Comparison of ENCODE assay signal across 1 cellular context in genomic region chr3:53160660-53161344, GRCh38.
TF ChIP-seq lines count a peak whose summit lies in the region.

PRKCD (plus strand) TSS chr3:53161209; CDS start chr3:53178423, 17,214 bp downstream.

TF ChIP-seq in HCT116, 20 proteins besides CTCF, POLR2A, EP300 and RAD21 (continued from another document):
- TF ChIP-seq MAX (IDR thresholded peaks at IDR 0.05) (0 out of 2 replicates have a peak, but pooled peaks have one; percentile 25), ZNF274 (IDR thresholded peaks at IDR 0.05; ENCODE audit: low read depth, low read length) (no peak), EZH2phosphoT487 (IDR thresholded peaks at IDR 0.05; ENCODE audit: borderline replicate concordance) (no peak), JUND (IDR thresholded peaks at IDR 0.05) (no peak), CBX3 (IDR thresholded peaks at IDR 0.05; ENCODE audit: low read depth) (no peak)
